ENCODE assay signal across 10 cellular contexts in the genomic region with DNA sequence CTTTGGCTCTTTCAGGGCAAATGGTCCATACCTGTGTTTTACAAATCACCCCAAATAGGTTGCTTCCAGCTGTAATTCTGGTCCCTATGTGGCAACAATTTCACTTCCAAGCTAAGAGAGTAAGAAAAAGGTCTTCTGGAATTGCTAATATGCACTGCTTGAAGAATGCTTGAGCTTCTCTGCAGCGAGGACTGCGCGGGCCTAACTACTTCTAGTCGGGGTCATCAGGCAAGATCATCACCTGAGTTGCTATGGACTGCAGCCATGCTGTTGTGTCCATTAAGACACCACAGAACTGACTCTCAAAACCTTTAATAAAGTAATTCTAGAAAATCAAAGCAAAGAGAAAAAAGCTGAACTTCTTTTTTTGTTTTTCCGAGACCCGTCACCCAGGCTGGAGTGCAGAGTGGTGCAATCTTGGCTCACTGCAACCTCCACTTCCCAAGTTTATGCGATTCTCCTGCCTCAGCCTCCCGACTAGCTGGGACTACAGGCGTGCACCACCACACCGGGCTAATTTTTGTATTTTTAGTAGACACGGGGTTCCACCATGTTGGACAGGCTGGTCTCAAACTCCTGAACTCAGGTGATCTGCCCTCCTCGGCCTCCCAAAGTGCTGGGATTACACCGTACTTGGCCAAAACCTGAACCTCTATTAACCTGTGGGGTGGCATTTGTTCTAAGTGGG. TPM values are rescaled to one million over a fixed set of nuclear protein-coding genes. Genes with fewer than 3 reads are reported as not detected.
DNase-seq lines count a peak whose midpoint lies in the region; ATAC-seq, FAIRE-seq and TF ChIP-seq lines count a peak whose summit lies in the region.
"Had no signal": no experiment of that assay in that cellular context is flagged by ENCODE, and none has a peak within 500 bp of the region (broad histone marks: within the 10 kb centered on the region; RNA-seq: fewer than 3 reads in every experiment).

No MANE protein-coding gene starts in this region.

- H3K36me3 ChIP-seq in kidney (ENCODE audit: control insufficient read depth in 1 of 2, insufficient read depth in 2 of 2, low read length in 2 of 2) (no peaks in the 10 kb centered on the region), stomach smooth muscle (ENCODE audit: control insufficient read depth in 2 of 2, insufficient read depth in 2 of 2, low read length in 2 of 2) (peaks cover 0 to 3% of the 10 kb centered on the region in 2 donors)

- no peak for TF ChIP-seq CTCF in kidney (IDR thresholded peaks at IDR 0.05; ENCODE audit: borderline replicate concordance, extremely low read depth, insufficient read depth)

- peaks cover 46% of the 10 kb centered on the region for H3K4me1 Mint-ChIP-seq in T-helper 2 cell treated with Interferon-gamma antibody and Interleukin-4, amounts not matched to agents 5 μg/mL and 100 μg/mL, for 36 hours (ENCODE audit: low read depth)
- H3K4me1 Mint-ChIP-seq in activated naive CD8-positive, alpha-beta T cell treated with anti-CD3 and anti-CD28 coated beads for 36 hours: peaks cover 56% of the 10 kb centered on the region

- H3K36me3 Mint-ChIP-seq in T-helper 2 cell treated with Interferon-gamma antibody and Interleukin-4, amounts not matched to agents 5 μg/mL and 100 μg/mL, for 36 hours (ENCODE audit: low read depth): peaks cover 35% of the 10 kb centered on the region
- peaks cover 52% of the 10 kb centered on the region for H3K36me3 Mint-ChIP-seq in activated naive CD8-positive, alpha-beta T cell treated with anti-CD3 and anti-CD28 coated beads for 36 hours

- peak overlapping the region; percentile 94 for H3K4me3 Mint-ChIP-seq in T-helper 2 cell treated with Interferon-gamma antibody and Interleukin-4, amounts not matched to agents 5 μg/mL and 100 μg/mL, for 36 hours
- H3K4me3 Mint-ChIP-seq in activated naive CD8-positive, alpha-beta T cell treated with anti-CD3 and anti-CD28 coated beads for 36 hours: peak overlapping the region; percentile 89

- H3K27me3 ChIP-seq in stomach smooth muscle (ENCODE audit: control insufficient read depth in 1 of 2, insufficient read depth in 2 of 2, low read length in 2 of 2): no peaks in the 10 kb centered on the region

- no peak for DNase-seq in T-helper 2 cell treated with Interferon-gamma antibody and Interleukin-4, amounts not matched to agents 5 μg/mL and 100 μg/mL, for 36 hours (ENCODE audit: low spot score)
- DNase-seq in T-helper 2 cell (no peak), kidney (no peak), substantia nigra (lab: John Stamatoyannopoulos, UW) (no peak), HTR-8/SVneo (ENCODE audit: insufficient read length, low spot score) (no peak)
- no peak for DNase-seq in activated naive CD8-positive, alpha-beta T cell treated with anti-CD3 and anti-CD28 coated beads for 36 hours
- DNase-seq: NCI-H187 treated with DMSO at 0.1 percent for 48 hours had no signal

- H3K9ac ChIP-seq in kidney (ENCODE audit: low read length in 2 of 2) (no peak overlapping the region), stomach smooth muscle (ENCODE audit: low read length in 2 of 2) (peak overlapping the region; percentile 90 to 96)

- intact Hi-C loops in kidney (cut with DNase I): no loop called here

- H3K27me3 Mint-ChIP-seq in T-helper 2 cell treated with Interferon-gamma antibody and Interleukin-4, amounts not matched to agents 5 μg/mL and 100 μg/mL, for 36 hours (ENCODE audit: low read depth): no peaks in the 10 kb centered on the region
- no peaks in the 10 kb centered on the region for H3K27me3 Mint-ChIP-seq in activated naive CD8-positive, alpha-beta T cell treated with anti-CD3 and anti-CD28 coated beads for 36 hours

- no peaks in the 10 kb centered on the region for H3K9me3 Mint-ChIP-seq in T-helper 2 cell treated with Interferon-gamma antibody and Interleukin-4, amounts not matched to agents 5 μg/mL and 100 μg/mL, for 36 hours
- H3K9me3 Mint-ChIP-seq in activated naive CD8-positive, alpha-beta T cell treated with anti-CD3 and anti-CD28 coated beads for 36 hours: no peaks in the 10 kb centered on the region

- ATAC-seq in GM21528 (IDR thresholded peaks at IDR 0.05; ENCODE audit: low FRiP score, unreplicated experiment): no peak

- H3K4me1 ChIP-seq in kidney (ENCODE audit: control insufficient read depth in 1 of 2, insufficient read depth in 1 of 2, low read depth in 1 of 2, low read length in 2 of 2): peaks cover 28 to 33% of the 10 kb centered on the region in 2 donors
- peaks cover 57% of the 10 kb centered on the region for H3K4me1 ChIP-seq in stomach smooth muscle (ENCODE audit: control insufficient read depth, insufficient read depth, low read length)

- no peak for FAIRE-seq in kidney (lab: Jason Lieb, UNC)
- FAIRE-seq in HTR-8/SVneo (lab: Jason Lieb, UNC): no peak
- FAIRE-seq: A204.1 had no signal

- H3K27ac Mint-ChIP-seq in T-helper 2 cell treated with Interferon-gamma antibody and Interleukin-4, amounts not matched to agents 5 μg/mL and 100 μg/mL, for 36 hours: peak overlapping the region; percentile 89
- H3K27ac Mint-ChIP-seq in activated naive CD8-positive, alpha-beta T cell treated with anti-CD3 and anti-CD28 coated beads for 36 hours: peak overlapping the region; percentile 72

- H3K4me3 ChIP-seq in kidney (ENCODE audit: low read length in 2 of 2) (peak overlapping the region; percentile 80 to 84), stomach smooth muscle (ENCODE audit: low read length in 2 of 2) (peak overlapping the region; percentile 61 to 86)

- no peaks in the 10 kb centered on the region for H3K9me3 ChIP-seq in kidney (ENCODE audit: control insufficient read depth in 1 of 2, low read length in 2 of 2)
- H3K9me3 ChIP-seq in stomach smooth muscle (ENCODE audit: control insufficient read depth in 2 of 2, low read length in 2 of 2): no peaks in the 10 kb centered on the region

- no peak overlapping the region for H3K27ac ChIP-seq in kidney (ENCODE audit: low read depth in 2 of 2, low read length in 2 of 2)
- H3K27ac ChIP-seq in stomach smooth muscle (ENCODE audit: low read length): peak overlapping the region; percentile 92
- no peak overlapping the region for H3K27ac ChIP-seq in substantia nigra (ENCODE audit: low read depth, low read length, poor library complexity, severe bottlenecking)

RNA-seq across cellular contexts. Expression of gene JOSD1, which starts 2.2 kb away (rescaled TPM):
- total RNA-seq in activated naive CD8-positive, alpha-beta T cell treated with anti-CD3 and anti-CD28 coated beads for 36 hours: 10 to 100 TPM; 79.4 to 83.7 TPM
- total RNA-seq in kidney: 42.8 TPM
- 12.8 TPM for polyA plus RNA-seq in kidney (ENCODE audit: insufficient read depth, low read depth, low replicate concordance)

RNA-seq across cellular contexts. Expression of gene GTPBP1, which starts 7.2 kb away (rescaled TPM):
- total RNA-seq in activated naive CD8-positive, alpha-beta T cell treated with anti-CD3 and anti-CD28 coated beads for 36 hours: 10 to 100 TPM; 82.4 TPM
- 52.0 TPM for total RNA-seq in kidney
- polyA plus RNA-seq in kidney (ENCODE audit: insufficient read depth, low read depth, low replicate concordance): 11.7 TPM

RNA-seq across cellular contexts. Expression of gene TOMM22, which starts 16.8 kb away (rescaled TPM):
- 100 to 1,000 TPM; 193 to 211 TPM for total RNA-seq in activated naive CD8-positive, alpha-beta T cell treated with anti-CD3 and anti-CD28 coated beads for 36 hours
- total RNA-seq in kidney: 55.0 TPM
- 103 TPM for polyA plus RNA-seq in kidney (ENCODE audit: insufficient read depth, low read depth, low replicate concordance)

RNA-seq across cellular contexts. Expression of gene CBY1, which starts 42.1 kb away (rescaled TPM):
- 10 to 100 TPM; 11.5 to 11.9 TPM for total RNA-seq in activated naive CD8-positive, alpha-beta T cell treated with anti-CD3 and anti-CD28 coated beads for 36 hours
- total RNA-seq in kidney: 36.0 TPM
- 67.2 TPM for polyA plus RNA-seq in kidney (ENCODE audit: insufficient read depth, low read depth, low replicate concordance)

RNA-seq across cellular contexts. Expression of gene FAM227A, which starts 42.4 kb away (rescaled TPM):
- under 1 TPM; 0.35 to 0.50 TPM for total RNA-seq in activated naive CD8-positive, alpha-beta T cell treated with anti-CD3 and anti-CD28 coated beads for 36 hours
- total RNA-seq in kidney: 3.4 TPM
- polyA plus RNA-seq in kidney (ENCODE audit: insufficient read depth, low read depth, low replicate concordance): 0.80 TPM

Comparison
In these comparisons a context has a peak if more than half of its experiments do, and no peak if none do; other contexts are left out.
1. H3K9ac ChIP-seq: peak in stomach smooth muscle (2 of 2); none in kidney (0 of 2).